ENCODE assay signal across 9 cellular contexts in genomic region chr2:85433511-85434089, GRCh38. TPM values are rescaled to one million over a fixed set of nuclear protein-coding genes. Genes with fewer than 3 reads are reported as not detected.
A peak's percentile ranks its signal among the peaks of the same experiment; 100 is the strongest.
DNase-seq lines count a peak whose midpoint lies in the region; ATAC-seq, FAIRE-seq and TF ChIP-seq lines count a peak whose summit lies in the region.
"Had no signal": no experiment of that assay in that cellular context is flagged by ENCODE, and none has a peak within 500 bp of the region (broad histone marks: within the 10 kb centered on the region; RNA-seq: fewer than 3 reads in every experiment).

No MANE protein-coding gene starts in this region.

- FAIRE-seq in astrocyte (lab: Jason Lieb, UNC), result no peak

- peak overlapping the region; percentile 23 for H2AFZ ChIP-seq in astrocyte (ENCODE audit: low read depth, low read length)
- H2AFZ ChIP-seq in smooth muscle cell (ENCODE audit: low read depth), result no peak overlapping the region

- no peaks in the 10 kb centered on the region for H3K9me3 ChIP-seq in astrocyte (ENCODE audit: insufficient read depth, low read depth, low read length)
- no peaks in the 10 kb centered on the region for H3K9me3 ChIP-seq in smooth muscle cell (replicated peaks; ENCODE audit: low read depth)
- H3K9me3 ChIP-seq: SJSA1 had no signal

- peaks cover 2% of the 10 kb centered on the region for H3K27me3 Mint-ChIP-seq in astrocyte (ENCODE audit: low read depth, unreplicated experiment)

- no peak overlapping the region for H3K27ac Mint-ChIP-seq in astrocyte (ENCODE audit: unreplicated experiment)

- H3K27ac ChIP-seq in astrocyte (ENCODE audit: low read depth, low read length), result no peak overlapping the region
- peak overlapping the region; percentile 1 for H3K27ac ChIP-seq in smooth muscle cell (ENCODE audit: low read depth)
- H3K27ac ChIP-seq: SJSA1 had no signal

- H3K36me3 ChIP-seq in astrocyte (ENCODE audit: insufficient read depth, low read length) (no peaks in the 10 kb centered on the region), smooth muscle cell (ENCODE audit: low read depth) (no peaks in the 10 kb centered on the region)
- H3K36me3 ChIP-seq: SJSA1 had no signal

- H3K4me2 ChIP-seq in astrocyte (ENCODE audit: low read length) (no peak overlapping the region), smooth muscle cell (no peak overlapping the region)

- no peaks in the 10 kb centered on the region for H3K9me3 Mint-ChIP-seq in astrocyte (ENCODE audit: unreplicated experiment)

- no peak overlapping the region for H3K4me3 Mint-ChIP-seq in astrocyte (ENCODE audit: unreplicated experiment)

- ATAC-seq in HG03095 (IDR thresholded peaks at IDR 0.05; ENCODE audit: unreplicated experiment), result no peak
- no peak for ATAC-seq in HG03442 (IDR thresholded peaks at IDR 0.05; ENCODE audit: unreplicated experiment)

- peaks cover 3% of the 10 kb centered on the region for H3F3A ChIP-seq in smooth muscle cell (ENCODE audit: low read depth)

- 48% methylated on average over 6 of the region's 6 CpGs for WGBS in smooth muscle cell (ENCODE audit: low lambda C conversion rate)

- peak; percentile 78 for DNase-seq in HT1080 (ENCODE audit: low read depth)
- peak; percentile 90 for DNase-seq in astrocyte (ENCODE audit: low read depth)
- DNase-seq in iPS-NIHi11 (ENCODE audit: low spot score), result peak; percentile 26
- peak; percentile 32 for DNase-seq in smooth muscle cell (lab: John Stamatoyannopoulos, UW; ENCODE audit: unreplicated experiment)
- no peak for DNase-seq in stimulated activated CD4-positive, alpha-beta T cell treated with anti-CD3 and anti-CD28 coated beads, Interleukin-1b, Interleukin-23, amount 100 ng/mL, for 48 hours
- DNase-seq in SIG-M5 (lab: John Stamatoyannopoulos, UW), result no peak

- H3K4me1 Mint-ChIP-seq in astrocyte (ENCODE audit: low read depth, unreplicated experiment), result peaks cover 9% of the 10 kb centered on the region

- H3K4me3 ChIP-seq in astrocyte (ENCODE audit: insufficient read depth, low read depth, low read length), result no peak overlapping the region
- no peak overlapping the region for H3K4me3 ChIP-seq in smooth muscle cell
- H3K4me3 ChIP-seq: SJSA1 had no signal

- TF ChIP-seq CTCF in astrocyte (IDR thresholded peaks at IDR 0.05; ENCODE audit: insufficient read depth, low read depth, low read length) (no peak), smooth muscle cell (IDR thresholded peaks at IDR 0.05; ENCODE audit: borderline replicate concordance, insufficient read depth, poor library complexity, severe bottlenecking) (no peak)

- H3K27me3 ChIP-seq in astrocyte (ENCODE audit: insufficient read depth, low read length) (no peaks in the 10 kb centered on the region), smooth muscle cell (ENCODE audit: low read depth) (no peaks in the 10 kb centered on the region)
- H3K27me3 ChIP-seq: SJSA1 had no signal

- H3K4me1 ChIP-seq in astrocyte (ENCODE audit: insufficient read depth, low read length) (peaks cover 26% of the 10 kb centered on the region), smooth muscle cell (ENCODE audit: low read depth) (peaks cover 35% of the 10 kb centered on the region)

- H3K36me3 Mint-ChIP-seq in astrocyte (ENCODE audit: low read depth, unreplicated experiment), result peaks cover 2% of the 10 kb centered on the region

- H3K79me2 ChIP-seq in astrocyte (ENCODE audit: insufficient read depth, low read length), result no peaks in the 10 kb centered on the region
- H3K79me2 ChIP-seq in smooth muscle cell (ENCODE audit: low read depth), result no peaks in the 10 kb centered on the region

- H3K9ac ChIP-seq in astrocyte (ENCODE audit: low read length) (peak overlapping the region; percentile 10), smooth muscle cell (ENCODE audit: low read depth) (no peak overlapping the region)

- H4K20me1 ChIP-seq in astrocyte (ENCODE audit: insufficient read depth, low read length) (no peaks in the 10 kb centered on the region), smooth muscle cell (ENCODE audit: low read depth) (no peaks in the 10 kb centered on the region)

RNA-seq across cellular contexts. Expression of gene SH2D6, which starts 15.1 kb away (rescaled TPM):
- total RNA-seq in HT1080 (2014; rRNA removed; shearing (Covaris generic)), result 0.26 TPM in 1 of 2 replicates, not detected in the other
- 0.17 and 0.28 TPM in 2 replicates for polyA plus RNA-seq in HT1080 (2015; cell fraction: cytosol; rRNA removed)
- 0.24 and 0.35 TPM in 2 replicates for polyA plus RNA-seq in HT1080 (2015; cell fraction: nucleus; rRNA removed)
- total RNA-seq in astrocyte (0.58 and 0.64 TPM in 2 replicates), smooth muscle cell (not detected in 2 replicates)
- not detected in 2 replicates for polyA plus RNA-seq in smooth muscle cell
- total RNA-seq: SJSA1 had no signal

RNA-seq across cellular contexts. Expression of gene CAPG, which starts 23.4 kb away (rescaled TPM):
- total RNA-seq in HT1080 (2014; rRNA removed; shearing (Covaris generic)), result 349 and 399 TPM in 2 replicates
- polyA plus RNA-seq in HT1080 (2015; cell fraction: cytosol; rRNA removed), result 49.7 and 62.8 TPM in 2 replicates
- polyA plus RNA-seq in HT1080 (2015; cell fraction: nucleus; rRNA removed), result 57.6 and 66.0 TPM in 2 replicates
- total RNA-seq in astrocyte, result 59.3 and 68.2 TPM in 2 replicates
- total RNA-seq in smooth muscle cell, result 50.1 and 51.6 TPM in 2 replicates
- 96.2 and 183 TPM in 2 replicates for polyA plus RNA-seq in smooth muscle cell

Comparison
In these comparisons a context has a peak if more than half of its experiments do, and no peak if none do; other contexts are left out.
1. DNase-seq: peak in HT1080 (single experiment), astrocyte (single experiment), iPS-NIHi11 (single experiment) and smooth muscle cell (single experiment); none in stimulated activated CD4-positive, alpha-beta T cell treated with anti-CD3 and anti-CD28 coated beads, Interleukin-1b, Interleukin-23, amount 100 ng/mL, for 48 hours (single experiment) and SIG-M5 (single experiment).